ENCODE assay signal across 20 cellular contexts in the genomic region with DNA sequence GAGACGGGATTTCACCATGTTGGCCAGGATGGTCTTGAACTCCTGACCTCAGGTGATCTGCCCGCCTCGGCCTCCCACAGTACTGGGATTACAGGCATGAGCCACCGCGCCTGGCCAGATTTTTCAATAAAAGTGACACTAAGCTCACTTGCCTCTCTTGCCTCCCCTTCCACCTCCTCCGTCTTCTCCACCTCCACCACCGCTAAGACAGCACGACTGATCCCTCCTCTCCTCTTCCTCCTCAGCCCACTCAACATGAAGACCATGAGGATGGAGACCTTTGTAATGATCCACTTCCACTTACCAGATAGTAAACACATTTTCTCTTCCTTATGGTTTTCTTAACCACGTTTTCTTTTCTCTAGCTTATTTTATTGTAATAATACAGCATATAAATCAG. TPM values are rescaled to one million over a fixed set of nuclear protein-coding genes. Genes with fewer than 3 reads are reported as not detected.
DNase-seq lines count a peak whose midpoint lies in the region; ATAC-seq and TF ChIP-seq lines count a peak whose summit lies in the region.
"Had no signal": no experiment of that assay in that cellular context is flagged by ENCODE, and none has a peak within 500 bp of the region (broad histone marks: within the 10 kb centered on the region; RNA-seq: fewer than 3 reads in every experiment).

No MANE protein-coding gene starts in this region.

- no peak for TF ChIP-seq CTCF in RWPE1 (conservative IDR thresholded peaks at IDR 0.05; ENCODE audit: low read depth)
- no peak for TF ChIP-seq CTCF in GM23338 (conservative IDR thresholded peaks at IDR 0.05; ENCODE audit: low read depth in 2 of 2)

- no peak overlapping the region for H3K4me3 Mint-ChIP-seq in stimulated activated naive CD8-positive, alpha-beta T cell treated with anti-CD3 and anti-CD28 coated beads, Interleukin-15, Interleukin-2, amounts not matched to agents 100 ng/mL and 50 ng/mL, for 24 hours
- no peak overlapping the region for H3K4me3 Mint-ChIP-seq in natural killer cell treated with Interleukin-12 subunit alpha and Interleukin-12 subunit beta and Interleukin-15 and Interleukin-18, amount 100 ng/mL, for 72 hours
- H3K4me3 Mint-ChIP-seq in GM23338, result no peak overlapping the region

- H3K27ac ChIP-seq in RWPE1 (peak overlapping the region; percentile 90), GM23338 (ENCODE audit: low read depth) (no peak overlapping the region)

- no peak overlapping the region for H3K4me3 ChIP-seq in GM23338

- H3K27me3 ChIP-seq in GM23338 (ENCODE audit: insufficient read depth), result no peaks in the 10 kb centered on the region

- H3K36me3 Mint-ChIP-seq in stimulated activated naive CD8-positive, alpha-beta T cell treated with anti-CD3 and anti-CD28 coated beads, Interleukin-15, Interleukin-2, amounts not matched to agents 100 ng/mL and 50 ng/mL, for 24 hours (ENCODE audit: low read depth), result peaks cover 22% of the 10 kb centered on the region
- no peaks in the 10 kb centered on the region for H3K36me3 Mint-ChIP-seq in natural killer cell treated with Interleukin-12 subunit alpha and Interleukin-12 subunit beta and Interleukin-15 and Interleukin-18, amount 100 ng/mL, for 72 hours
- H3K36me3 Mint-ChIP-seq in GM23338 (ENCODE audit: low read depth), result peaks cover 11% of the 10 kb centered on the region; the same call in 2 of the 3 replicates

- peaks cover 3% of the 10 kb centered on the region for H4K20me1 ChIP-seq in GM23338 (replicated peaks; ENCODE audit: insufficient read depth)

- CTCF ChIA-PET in RWPE1 (lab: Yijun Ruan, JAX), result no interaction called here

- no peak for ATAC-seq in stimulated activated naive CD8-positive, alpha-beta T cell treated with anti-CD3 and anti-CD28 coated beads, Interleukin-15, Interleukin-2, amounts not matched to agents 100 U/mL and 50 U/mL, for 24 hours
- no peak for ATAC-seq in natural killer cell treated with Interleukin-12 subunit alpha and Interleukin-12 subunit beta and Interleukin-15 and Interleukin-18, amount 100 ng/mL, for 72 hours
- ATAC-seq in GM23338 (no peak), SK-N-SH treated with all-trans-retinoic acid at 6 μM for 48 hours (no peak)
- ATAC-seq: PC-3 had no signal

- H3K9me3 Mint-ChIP-seq in stimulated activated naive CD8-positive, alpha-beta T cell treated with anti-CD3 and anti-CD28 coated beads, Interleukin-15, Interleukin-2, amounts not matched to agents 100 ng/mL and 50 ng/mL, for 24 hours, result no peaks in the 10 kb centered on the region
- no peaks in the 10 kb centered on the region for H3K9me3 Mint-ChIP-seq in natural killer cell treated with Interleukin-12 subunit alpha and Interleukin-12 subunit beta and Interleukin-15 and Interleukin-18, amount 100 ng/mL, for 72 hours
- no peaks in the 10 kb centered on the region for H3K9me3 Mint-ChIP-seq in GM23338

- peaks cover 15% of the 10 kb centered on the region for H3K79me2 ChIP-seq in GM23338 (replicated peaks; ENCODE audit: insufficient read depth)

- H3F3A ChIP-seq in GM23338 (replicated peaks; ENCODE audit: low read depth), result no peaks in the 10 kb centered on the region

- no peaks in the 10 kb centered on the region for H3K36me3 ChIP-seq in GM23338 (ENCODE audit: insufficient read depth)

- peak overlapping the region; percentile 56 for H3K27ac Mint-ChIP-seq in stimulated activated naive CD8-positive, alpha-beta T cell treated with anti-CD3 and anti-CD28 coated beads, Interleukin-15, Interleukin-2, amounts not matched to agents 100 ng/mL and 50 ng/mL, for 24 hours
- peak overlapping the region in 1 of 2 donors; percentile 26 for H3K27ac Mint-ChIP-seq in natural killer cell treated with Interleukin-12 subunit alpha and Interleukin-12 subunit beta and Interleukin-15 and Interleukin-18, amount 100 ng/mL, for 72 hours
- H3K27ac Mint-ChIP-seq in GM23338, result no peak overlapping the region

- H3K4me2 ChIP-seq in GM23338, result no peak overlapping the region

- POLR2A ChIA-PET in RWPE1 (lab: Yijun Ruan, JAX; ENCODE audit: low non-redundant PET), result no interaction called here

- H3K27me3 Mint-ChIP-seq in stimulated activated naive CD8-positive, alpha-beta T cell treated with anti-CD3 and anti-CD28 coated beads, Interleukin-15, Interleukin-2, amounts not matched to agents 100 ng/mL and 50 ng/mL, for 24 hours, result no peaks in the 10 kb centered on the region
- no peaks in the 10 kb centered on the region for H3K27me3 Mint-ChIP-seq in natural killer cell treated with Interleukin-12 subunit alpha and Interleukin-12 subunit beta and Interleukin-15 and Interleukin-18, amount 100 ng/mL, for 72 hours
- peaks cover 6% of the 10 kb centered on the region for H3K27me3 Mint-ChIP-seq in GM23338 (ENCODE audit: insufficient read depth, low read depth, poor library complexity)

- no peaks in the 10 kb centered on the region for H3K4me1 ChIP-seq in GM23338 (ENCODE audit: insufficient read depth)

- no peaks in the 10 kb centered on the region for H3K9me2 ChIP-seq in GM23338 (ENCODE audit: insufficient read depth)

- DNase-seq in stimulated activated naive CD8-positive, alpha-beta T cell treated with anti-CD3 and anti-CD28 coated beads, Interleukin-15, Interleukin-2, amounts not matched to agents 100 U/mL and 50 U/mL, for 24 hours, result no peak
- DNase-seq in RWPE1 (ENCODE audit: low spot score), result no peak
- DNase-seq in natural killer cell treated with Interleukin-12 subunit alpha and Interleukin-12 subunit beta and Interleukin-15 and Interleukin-18, amount 100 ng/mL, for 72 hours (ENCODE audit: low spot score), result peak; percentile 31
- DNase-seq in GM23338 (ENCODE audit: low spot score), result no peak
- no peak for DNase-seq in DMS79 treated with DMSO at 0.1 percent for 48 hours (lab: John Stamatoyannopoulos, UW)
- DNase-seq: C1 segment of cervical spinal cord; DMS153; KBM-7; MV-4-11; NCI-H1105; NCI-H146; NCI-H1930; NCI-H446 treated with DMSO at 0.1 percent for 48 hours; NCI-H526; NCI-H82; NK-92 treated with Interleukin-12 subunit alpha and Interleukin-12 subunit beta, amount 100 ng/mL, for 24 hours; PC-3; SHP77 had no signal

- no peak overlapping the region for H2AFZ ChIP-seq in GM23338

- peaks cover 17% of the 10 kb centered on the region for H3K4me1 Mint-ChIP-seq in stimulated activated naive CD8-positive, alpha-beta T cell treated with anti-CD3 and anti-CD28 coated beads, Interleukin-15, Interleukin-2, amounts not matched to agents 100 ng/mL and 50 ng/mL, for 24 hours (ENCODE audit: low read depth)
- H3K4me1 Mint-ChIP-seq in natural killer cell treated with Interleukin-12 subunit alpha and Interleukin-12 subunit beta and Interleukin-15 and Interleukin-18, amount 100 ng/mL, for 72 hours (ENCODE audit: low read depth in 2 of 2), result peaks cover 14 to 20% of the 10 kb centered on the region in 2 donors
- H3K4me1 Mint-ChIP-seq in GM23338, result peaks cover 9% of the 10 kb centered on the region; the same call in 2 of the 3 replicates

TF ChIP-seq in SK-N-SH treated with all-trans-retinoic acid at 6 μM for 48 hours, 23 proteins besides CTCF, POLR2A, EP300 and RAD21:
- TF ChIP-seq GLIS3 (CRISPR knock-in tag; IDR thresholded peaks at IDR 0.05), result no peak

RNA-seq across cellular contexts. Expression of a gene that starts 14.2 kb away (rescaled TPM):
- total RNA-seq in natural killer cell treated with Interleukin-12 subunit alpha and Interleukin-12 subunit beta and Interleukin-15 and Interleukin-18, amount 100 ng/mL, for 72 hours, result 10 to 100 TPM; 38.1 to 55.8 TPM
- total RNA-seq in GM23338 (2014; rRNA removed; shearing (Covaris generic)), result 62.9 and 63.5 TPM in 2 replicates
- 11.9 and 12.7 TPM in 2 replicates for polyA plus RNA-seq in GM23338 (2016; fragmentation: Nextera tagmentation; extraction: Ambion mirVana)

RNA-seq across cellular contexts. Expression of a gene that starts 38.6 kb away (rescaled TPM):
- total RNA-seq in natural killer cell treated with Interleukin-12 subunit alpha and Interleukin-12 subunit beta and Interleukin-15 and Interleukin-18, amount 100 ng/mL, for 72 hours, result 10 to 100 TPM; 31.9 to 43.4 TPM
- total RNA-seq in GM23338 (2014; rRNA removed; shearing (Covaris generic)), result 10.7 and 13.3 TPM in 2 replicates
- 9.0 and 9.6 TPM in 2 replicates for polyA plus RNA-seq in GM23338 (2016; fragmentation: Nextera tagmentation; extraction: Ambion mirVana)
